ENCODE assay signal across 8 cellular contexts in genomic region chr5:151214614-151215545, GRCh38. TPM values are rescaled to one million over a fixed set of nuclear protein-coding genes. Genes with fewer than 3 reads are reported as not detected.
A peak's percentile ranks its signal among the peaks of the same experiment; 100 is the strongest.
DNase-seq lines count a peak whose midpoint lies in the region; ATAC-seq and TF ChIP-seq lines count a peak whose summit lies in the region.

No MANE protein-coding gene starts in this region.

- H3K4me3 ChIP-seq in SK-N-MC (peak overlapping the region; percentile 49), gastroesophageal sphincter (no peak overlapping the region), stomach (no peak overlapping the region)

- no peaks in the 10 kb centered on the region for H3K27me3 ChIP-seq in gastroesophageal sphincter
- H3K27me3 ChIP-seq in stomach, result no peaks in the 10 kb centered on the region

- DNase-seq in NK-92 treated with Interleukin-12 subunit alpha and Interleukin-12 subunit beta, amount 100 ng/mL, for 24 hours (lab: John Stamatoyannopoulos, UW), result peak; percentile 83
- DNase-seq in NK-92 (lab: John Stamatoyannopoulos, UW; ENCODE audit: unreplicated experiment) (no peak), SK-N-MC (ENCODE audit: low read depth, low spot score) (no peak), stomach (no peak), COR-L47 (lab: John Stamatoyannopoulos, UW) (no peak), NCI-H69 (lab: John Stamatoyannopoulos, UW) (no peak)

- TF ChIP-seq EP300 in gastroesophageal sphincter (IDR thresholded peaks at IDR 0.05) (no peak), stomach (IDR thresholded peaks at IDR 0.05) (no peak)

- H3K27ac ChIP-seq in SK-N-MC (no peak overlapping the region), gastroesophageal sphincter (peak overlapping the region; percentile 77 to 94 (median 90)), stomach (peak overlapping the region; percentile 34 to 84 (median 67))

- intact Hi-C loops in stomach (cut with DNase I; ENCODE audit: low total_unique reads), result no loop called here

- H3K4me1 ChIP-seq in gastroesophageal sphincter (peaks cover 8 to 100% (median 51%) of the 10 kb centered on the region in 3 donors), stomach (peaks cover 15 to 85% (median 35%) of the 10 kb centered on the region in 4 donors)

- H3K9me3 ChIP-seq in SK-N-MC (ENCODE audit: low read depth, low read length) (no peaks in the 10 kb centered on the region), gastroesophageal sphincter (no peaks in the 10 kb centered on the region), stomach (no peaks in the 10 kb centered on the region)

- TF ChIP-seq CTCF in gastroesophageal sphincter (IDR thresholded peaks at IDR 0.05) (no peak), stomach (IDR thresholded peaks at IDR 0.05) (no peak)

- no peak overlapping the region for H3K9ac ChIP-seq in SK-N-MC (ENCODE audit: insufficient read length)

- H3K36me3 ChIP-seq in SK-N-MC (ENCODE audit: insufficient read depth, low read length) (no peaks in the 10 kb centered on the region), gastroesophageal sphincter (peaks cover 0 to 8% of the 10 kb centered on the region in 2 donors), stomach (peaks cover 0 to 8% (median 4%) of the 10 kb centered on the region in 4 donors)

- no peak for TF ChIP-seq POLR2A in gastroesophageal sphincter (IDR thresholded peaks at IDR 0.05)
- no peak for TF ChIP-seq POLR2A in stomach (IDR thresholded peaks at IDR 0.05)

- 58 to 64% methylated on average over 3 to 4 of the region's 10 CpGs for WGBS in gastroesophageal sphincter (ENCODE audit: low coverage in 1 of 2), 2 donors
- 72 to 81% (median 74%) methylated on average over 10 of the region's 10 CpGs for WGBS in stomach, 5 donors

- ATAC-seq in HG02884 (IDR thresholded peaks at IDR 0.05; ENCODE audit: unreplicated experiment) (peak; percentile 42), gastroesophageal sphincter (peak; percentile 8)

RNA-seq across cellular contexts. Expression of gene CCDC69, which starts 9.0 kb away (rescaled TPM):
- total RNA-seq in gastroesophageal sphincter (100 to 1,000 TPM; 204 to 317 (median 256) TPM), stomach (100 to 1,000 TPM in 1 of 5 donors, 10 to 100 TPM in 3, 1 to 10 TPM in 1; 5.5 to 173 (median 36.2) TPM)
- 10 to 100 TPM; 24.9 to 33.4 (median 28.6) TPM for polyA plus RNA-seq in stomach

RNA-seq across cellular contexts. Expression of gene GM2A, which starts 38.1 kb away (rescaled TPM):
- total RNA-seq in gastroesophageal sphincter (10 to 100 TPM; 23.3 to 37.2 (median 29.1) TPM), stomach (10 to 100 TPM in 4 of 5 donors, 1 to 10 TPM in 1; 3.5 to 57.2 (median 21.4) TPM)
- polyA plus RNA-seq in stomach, result 10 to 100 TPM in 1 of 3 donors, 1 to 10 TPM in 2; 3.2 to 27.7 (median 9.2) TPM

RNA-seq across cellular contexts. Expression of gene ANXA6, which starts 57.3 kb away (rescaled TPM):
- total RNA-seq in gastroesophageal sphincter (100 to 1,000 TPM; 359 to 435 (median 375) TPM), stomach (100 to 1,000 TPM in 3 of 5 donors, 10 to 100 TPM in 2; 28.4 to 240 (median 133) TPM)
- 100 to 1,000 TPM in 1 of 3 donors, 10 to 100 TPM in 2; 66.0 to 103 (median 73.6) TPM for polyA plus RNA-seq in stomach
